19 cellular contexts compared by ENCODE assay signal in the genomic region with DNA sequence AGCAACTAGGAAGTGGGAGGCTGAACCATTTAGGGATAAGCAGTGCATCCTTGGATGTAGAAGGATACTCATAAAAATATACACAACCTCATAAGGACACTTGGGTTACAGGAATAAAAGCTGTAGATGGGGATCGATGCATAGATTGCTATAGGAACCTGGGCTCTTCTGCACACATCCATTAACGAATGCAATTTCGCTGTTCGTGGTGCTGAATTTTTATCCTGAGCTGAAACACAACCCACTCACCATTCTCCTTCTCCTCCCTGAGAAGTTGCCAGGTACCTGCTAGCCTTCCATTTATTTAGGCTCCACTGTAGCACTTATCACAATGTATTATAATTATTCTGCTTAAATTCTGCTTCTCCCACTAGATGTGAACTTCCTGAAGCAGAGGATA.
A peak's percentile ranks its signal among the peaks of the same experiment; 100 is the strongest.
DNase-seq lines count a peak whose midpoint lies in the region; TF ChIP-seq lines count a peak whose summit lies in the region.
"Had no signal": no experiment of that assay in that cellular context is flagged by ENCODE, and none has a peak within 500 bp of the region (broad histone marks: within the 10 kb centered on the region; RNA-seq: fewer than 3 reads in every experiment).

No MANE protein-coding gene starts in this region.

- H3K4me1 Mint-ChIP-seq in endothelial cell (ENCODE audit: unreplicated experiment) = no peaks in the 10 kb centered on the region
- H3K4me1 Mint-ChIP-seq in activated CD4-positive, alpha-beta memory T cell treated with anti-CD3 and anti-CD28 coated beads for 36 hours (ENCODE audit: low read depth) = no peaks in the 10 kb centered on the region
- H3K4me1 Mint-ChIP-seq: B cell; stimulated activated memory B cell treated with anti-CD40 and anti-IgM and Interleukin-4, amounts not matched to agents 10 μg/mL and 1 μg/mL and 100 μg/mL, for 72 hours had no signal

- no peaks in the 10 kb centered on the region for H3K36me3 Mint-ChIP-seq in endothelial cell (ENCODE audit: low read depth, unreplicated experiment)
- H3K36me3 Mint-ChIP-seq in activated CD4-positive, alpha-beta memory T cell treated with anti-CD3 and anti-CD28 coated beads for 36 hours = no peaks in the 10 kb centered on the region
- H3K36me3 Mint-ChIP-seq: stimulated activated memory B cell treated with anti-CD40 and anti-IgM and Interleukin-4, amounts not matched to agents 10 μg/mL and 1 μg/mL and 100 μg/mL, for 72 hours had no signal

- intact Hi-C loops in activated CD4-positive, alpha-beta memory T cell treated with anti-CD3 and anti-CD28 coated beads for 36 hours (cut with micrococcal nuclease) = no loop called here

- no peak overlapping the region for H3K4me3 Mint-ChIP-seq in endothelial cell (ENCODE audit: unreplicated experiment)
- no peak overlapping the region for H3K4me3 Mint-ChIP-seq in activated CD4-positive, alpha-beta memory T cell treated with anti-CD3 and anti-CD28 coated beads for 36 hours
- H3K4me3 Mint-ChIP-seq: activated naive CD4-positive, alpha-beta T cell treated with anti-CD3 and anti-CD28 coated beads for 36 hours; B cell; stimulated activated memory B cell treated with anti-CD40 and anti-IgM and Interleukin-4, amounts not matched to agents 10 μg/mL and 1 μg/mL and 100 μg/mL, for 72 hours had no signal

- DNase-seq in GM03348 (ENCODE audit: low spot score) = peak; percentile 5
- peak; percentile 14 for DNase-seq in NB4 (ENCODE audit: low read depth)
- DNase-seq in endothelial cell (ENCODE audit: low spot score) = peak; percentile 53
- DNase-seq in putamen (ENCODE audit: low spot score) = peak; percentile 11
- no peak for DNase-seq in cortex of kidney (lab: John Stamatoyannopoulos, UW)
- no peak for DNase-seq in 8988T
- DNase-seq in activated CD4-positive, alpha-beta memory T cell treated with anti-CD3 and anti-CD28 coated beads for 36 hours = no peak
- DNase-seq: activated naive CD4-positive, alpha-beta T cell treated with anti-CD3 and anti-CD28 coated beads for 36 hours; activated T-cell treated with anti-CD3 and anti-CD28 coated beads for 4 hours; aorta; esophagus squamous epithelium; MG63; NCI-H1694 treated with DMSO at 0.1 percent for 48 hours; NCI-H226; NK-92 treated with Interleukin-12 subunit alpha and Interleukin-12 subunit beta, amount 100 ng/mL, for 24 hours had no signal

- no peak for TF ChIP-seq POLR2A in NB4 (IDR thresholded peaks at IDR 0.05; ENCODE audit: extremely low read depth, insufficient read length)

- H3K27ac Mint-ChIP-seq in endothelial cell (ENCODE audit: unreplicated experiment) = no peak overlapping the region
- no peak overlapping the region for H3K27ac Mint-ChIP-seq in activated CD4-positive, alpha-beta memory T cell treated with anti-CD3 and anti-CD28 coated beads for 36 hours
- H3K27ac Mint-ChIP-seq: activated naive CD4-positive, alpha-beta T cell treated with anti-CD3 and anti-CD28 coated beads for 36 hours; B cell; stimulated activated memory B cell treated with anti-CD40 and anti-IgM and Interleukin-4, amounts not matched to agents 10 μg/mL and 1 μg/mL and 100 μg/mL, for 72 hours had no signal

- H3K4me3 ChIP-seq in NB4 (ENCODE audit: low read depth, low read length) = no peak overlapping the region
- H3K4me3 ChIP-seq: esophagus squamous epithelium, MG63, right atrium auricular region, thoracic aorta had no signal

- TF ChIP-seq CTCF in NB4 (IDR thresholded peaks at IDR 0.05; ENCODE audit: low read depth, low read length) (no peak), endothelial cell (IDR thresholded peaks at IDR 0.05; ENCODE audit: unreplicated experiment) (no peak)

- H3K9me3 Mint-ChIP-seq in endothelial cell (ENCODE audit: unreplicated experiment) = no peaks in the 10 kb centered on the region
- H3K9me3 Mint-ChIP-seq in activated CD4-positive, alpha-beta memory T cell treated with anti-CD3 and anti-CD28 coated beads for 36 hours = no peaks in the 10 kb centered on the region
- H3K9me3 Mint-ChIP-seq: activated naive CD4-positive, alpha-beta T cell treated with anti-CD3 and anti-CD28 coated beads for 36 hours; stimulated activated memory B cell treated with anti-CD40 and anti-IgM and Interleukin-4, amounts not matched to agents 10 μg/mL and 1 μg/mL and 100 μg/mL, for 72 hours had no signal

- no peaks in the 10 kb centered on the region for H3K27me3 Mint-ChIP-seq in endothelial cell (ENCODE audit: unreplicated experiment)
- H3K27me3 Mint-ChIP-seq in activated CD4-positive, alpha-beta memory T cell treated with anti-CD3 and anti-CD28 coated beads for 36 hours = no peaks in the 10 kb centered on the region
- H3K27me3 Mint-ChIP-seq: stimulated activated memory B cell treated with anti-CD40 and anti-IgM and Interleukin-4, amounts not matched to agents 10 μg/mL and 1 μg/mL and 100 μg/mL, for 72 hours had no signal

- POLR2A ChIA-PET in activated CD4-positive, alpha-beta memory T cell treated with anti-CD3 and anti-CD28 coated beads for 36 hours (lab: Charles Lee) = no interaction called here

- CTCF ChIA-PET in activated CD4-positive, alpha-beta memory T cell treated with anti-CD3 and anti-CD28 coated beads for 36 hours (lab: Charles Lee) = no interaction called here

Comparison
In these comparisons a context has a peak if more than half of its experiments do, and no peak if none do; other contexts are left out.
1. DNase-seq: peak in GM03348 (single experiment), NB4 (single experiment), endothelial cell (single experiment) and putamen (single experiment); none in cortex of kidney (single experiment), 8988T (single experiment) and activated CD4-positive, alpha-beta memory T cell treated with anti-CD3 and anti-CD28 coated beads for 36 hours (single experiment).